In genomic region chr15:20339086-20339791, GRCh38 we compare ENCODE assay signal across 7 cellular contexts.
A peak's percentile ranks its signal among the peaks of the same experiment; 100 is the strongest.
DNase-seq lines count a peak whose midpoint lies in the region; ATAC-seq and TF ChIP-seq lines count a peak whose summit lies in the region.
"Not testable (repeated sequence)": the region's sequence is repeated elsewhere in the genome, so short reads cannot be mapped to it uniquely, and the experiment has no call there.

No MANE protein-coding gene starts in this region.

- not testable (repeated sequence) for H3K18ac ChIP-seq in H9 (ENCODE audit: insufficient read length, low read depth, low read length)

- not testable (repeated sequence) for H4K5ac ChIP-seq in H9 (ENCODE audit: insufficient read length, low read depth, low read length)

- H3K27me3 Mint-ChIP-seq in H9 (ENCODE audit: low read depth), result not testable (repeated sequence)

- H3K4me1 ChIP-seq in H9 (ENCODE audit: insufficient read depth, low read length); right atrium auricular region; lung (ENCODE audit: control insufficient read depth in 2 of 2, insufficient read depth in 2 of 2, low read length in 2 of 2); spleen: not testable (repeated sequence)

- H3K79me1 ChIP-seq in H9 (ENCODE audit: insufficient read depth, low read depth, low read length, poor library complexity, severe bottlenecking), result not testable (repeated sequence)

- H3K23me2 ChIP-seq in H9 (ENCODE audit: insufficient read length, low read depth, low read length, poor library complexity, severe bottlenecking), result peaks cover 17% of the 10 kb centered on the region

- not testable (repeated sequence) for H3K14ac ChIP-seq in H9 (ENCODE audit: insufficient read depth, low read length)

- not testable (repeated sequence) for H3T11ph ChIP-seq in H9 (ENCODE audit: low read length)

- not testable (repeated sequence) for H3K27me3 ChIP-seq in H9 (ENCODE audit: insufficient read depth, low read length); right atrium auricular region; lung (ENCODE audit: control insufficient read depth, insufficient read depth); spleen (replicated peaks in 1 of 7)

- no CpG with 5 or more reads among the region's 17 CpGs for WGBS in H9 (ENCODE audit: extremely low coverage, insufficient read length, low lambda C conversion rate)
- 74 to 75% methylated on average over 17 of the region's 17 CpGs for WGBS in lung, 2 donors
- 72 to 76% (median 75%) methylated on average over 12 to 17 of the region's 17 CpGs for WGBS in spleen, 5 donors

- H3K27ac ChIP-seq in H9 (ENCODE audit: insufficient read length, low read depth, low read length); right atrium auricular region; lung (ENCODE audit: low read depth in 1 of 2, low read length in 1 of 2); spleen: not testable (repeated sequence)

- not testable (repeated sequence) for H3K9ac ChIP-seq in H9 (ENCODE audit: extremely low read depth, insufficient read length, low read length)

- H2BK5ac ChIP-seq in H9 (ENCODE audit: insufficient read length, low read length), result not testable (repeated sequence)

- H2AFZ ChIP-seq in H9 (ENCODE audit: low read length), result not testable (repeated sequence)

- intact Hi-C loops in spleen (cut with DNase I; ENCODE audit: low total_unique reads), result not testable (repeated sequence)

- not testable (repeated sequence) for H3K27ac Mint-ChIP-seq in H9

- not testable (repeated sequence) for H4K91ac ChIP-seq in H9 (ENCODE audit: insufficient read length, low read depth, low read length)

- not testable (repeated sequence) for H3K56ac ChIP-seq in H9 (ENCODE audit: insufficient read length, low read depth, low read length)

- not testable (repeated sequence) for H3K4me2 ChIP-seq in H9 (ENCODE audit: insufficient read depth, insufficient read length, low read length)

- H3K23ac ChIP-seq in H9 (ENCODE audit: insufficient read length, low read depth, low read length), result not testable (repeated sequence)

- TF ChIP-seq POLR2A in spleen (IDR thresholded peaks at IDR 0.05), result not testable (repeated sequence)

- H4K8ac ChIP-seq in H9 (replicated peaks; ENCODE audit: insufficient read length, low read depth, low read length), result not testable (repeated sequence)

- DNase-seq in ELF-1 (ENCODE audit: low read depth, low spot score), result peak; percentile 1
- peak; percentile 25 for DNase-seq in H9
- DNase-seq in SK-N-DZ (ENCODE audit: low spot score), result peak; percentile 10
- DNase-seq in dermis blood vessel endothelial cell, result peak; percentile 1
- DNase-seq in right atrium auricular region (ENCODE audit: low spot score), result peak; percentile 56
- DNase-seq in lung (ENCODE audit: low spot score), result peak; percentile 27
- peak; percentile 79 for DNase-seq in spleen

- not testable (repeated sequence) for H3K4me1 Mint-ChIP-seq in H9

- not testable (repeated sequence) for H2BK20ac ChIP-seq in H9 (ENCODE audit: low read depth, low read length, poor library complexity, severe bottlenecking)

- peaks cover 65% of the 10 kb centered on the region for H3K9me3 ChIP-seq in H9 (ENCODE audit: control insufficient read depth, low read depth, low read length)
- not testable (repeated sequence) for H3K9me3 ChIP-seq in right atrium auricular region
- peaks cover 0 to 26% of the 10 kb centered on the region in 2 donors for H3K9me3 ChIP-seq in lung (ENCODE audit: control insufficient read depth in 2 of 2, insufficient read depth in 1 of 2, low read length in 1 of 2)
- peaks cover 0 to 34% (median 15%) of the 10 kb centered on the region in 8 donors for H3K9me3 ChIP-seq in spleen

- not testable (repeated sequence) for H3K79me2 ChIP-seq in H9 (ENCODE audit: insufficient read depth, low read length)

- not testable (repeated sequence) for H3K4ac ChIP-seq in H9 (ENCODE audit: low read depth, low read length)

- H3K36me3 ChIP-seq in right atrium auricular region; lung (ENCODE audit: control insufficient read depth in 2 of 2, insufficient read depth in 2 of 2, low read length in 2 of 2); spleen: not testable (repeated sequence)

- peaks cover 29% of the 10 kb centered on the region in 2 experiments for H3K9me3 Mint-ChIP-seq in H9

- H2BK15ac ChIP-seq in H9 (ENCODE audit: low read depth, low read length), result not testable (repeated sequence)

- not testable (repeated sequence) for H3K4me3 ChIP-seq in right atrium auricular region, lung, spleen

- not testable (repeated sequence) for H2AK5ac ChIP-seq in H9 (ENCODE audit: insufficient read length, low read length)

- not testable (repeated sequence) for ATAC-seq in lung (ENCODE audit: insufficient read depth, low FRiP score)

- not testable (repeated sequence) for H2BK12ac ChIP-seq in H9 (ENCODE audit: insufficient read length, low read depth, low read length)

- not testable (repeated sequence) for H4K20me1 ChIP-seq in H9 (ENCODE audit: control insufficient read depth, insufficient read depth, insufficient read length)

- peaks cover 8 to 11% (median 10%) of the 10 kb centered on the region in 3 experiments for H3K36me3 Mint-ChIP-seq in H9 (ENCODE audit: insufficient read depth in 1 of 3, low read depth in 3 of 3)

- not testable (repeated sequence) for H2BK120ac ChIP-seq in H9 (ENCODE audit: low read depth, low read length, poor library complexity, severe bottlenecking)

- TF ChIP-seq CTCF in H9 (conservative IDR thresholded peaks at IDR 0.05); right atrium auricular region (IDR thresholded peaks at IDR 0.05); lung (IDR thresholded peaks at IDR 0.05; ENCODE audit: control extremely low read depth, extremely low read depth); spleen (IDR thresholded peaks at IDR 0.05 in 8 of 11, conservative IDR thresholded peaks at IDR 0.05 in 3 of 11): not testable (repeated sequence)

- not testable (repeated sequence) for H3K4me3 Mint-ChIP-seq in H9

Comparison
In these comparisons a context has a peak if more than half of its experiments do, and no peak if none do; other contexts are left out.
1. DNase-seq: peak in every context shown above with its lines; median percentile 79 in spleen; 56 in right atrium auricular region; 27 in lung; 25 in H9; 10 in SK-N-DZ; 1 in ELF-1; 1 in dermis blood vessel endothelial cell.